8 cellular contexts compared by ENCODE assay signal in genomic region chr3:192409838-192410683, GRCh38.
DNase-seq lines count a peak whose midpoint lies in the region; ATAC-seq and TF ChIP-seq lines count a peak whose summit lies in the region.

No MANE protein-coding gene starts in this region.

- TF ChIP-seq CTCF in heart left ventricle (IDR thresholded peaks at IDR 0.05), result peak in 5 of 12 donors; percentile 5 to 21 (median 18)

- 16 to 45% (median 21%) methylated on average over 19 to 53 of the region's 53 CpGs for WGBS in heart left ventricle, 4 donors

- ATAC-seq in heart left ventricle, result peak in 3 of 4 donors; percentile 36 to 50 (median 36)
- no peak for ATAC-seq in HG02885 (IDR thresholded peaks at IDR 0.05; ENCODE audit: poor library complexity, unreplicated experiment)

- peak overlapping the region; percentile 20 to 81 (median 66) for H3K27ac ChIP-seq in heart left ventricle

- peaks cover 0 to 32% (median 0%) of the 10 kb centered on the region in 9 donors for H3K27me3 ChIP-seq in heart left ventricle

- H3K9me3 ChIP-seq in heart left ventricle, result no peaks in the 10 kb centered on the region

- TF ChIP-seq POLR2A in heart left ventricle (IDR thresholded peaks at IDR 0.05), result no peak

- H3K36me3 ChIP-seq in heart left ventricle, result no peaks in the 10 kb centered on the region

- intact Hi-C loops in heart left ventricle (cut with DNase I), result no loop called here

- peak overlapping the region; percentile 41 to 75 (median 61) for H3K4me3 ChIP-seq in heart left ventricle

- peaks cover 0 to 46% (median 6%) of the 10 kb centered on the region in 12 donors for H3K4me1 ChIP-seq in heart left ventricle

- peak; percentile 3 for DNase-seq in activated CD4-positive, alpha-beta T cell treated with anti-CD3 and anti-CD28 coated beads for 48 hours
- DNase-seq in activated CD4-positive, alpha-beta T cell treated with anti-CD3 and anti-CD28 coated beads, Interleukin-2, amount 50 U/mL, for 48 hours, result no peak
- peak; percentile 67 for DNase-seq in NCI-H748 (lab: John Stamatoyannopoulos, UW; ENCODE audit: unreplicated experiment)
- peak; percentile 21 to 64 (median 31) for DNase-seq in heart left ventricle
- peak; percentile 28 for DNase-seq in renal cortical epithelial cell (ENCODE audit: low read depth)
- no peak for DNase-seq in activated CD8-positive, alpha-beta memory T cell treated with anti-CD3 and anti-CD28 coated beads for 24 hours
- DNase-seq in UCSD-AML1 (lab: John Stamatoyannopoulos, UW; ENCODE audit: unreplicated experiment), result no peak

Comparison
In these comparisons a context has a peak if more than half of its experiments do, and no peak if none do; other contexts are left out.
1. DNase-seq: peak in activated CD4-positive, alpha-beta T cell treated with anti-CD3 and anti-CD28 coated beads for 48 hours (single experiment), NCI-H748 (single experiment), heart left ventricle (5 of 5) and renal cortical epithelial cell (single experiment); none in activated CD4-positive, alpha-beta T cell treated with anti-CD3 and anti-CD28 coated beads, Interleukin-2, amount 50 U/mL, for 48 hours (0 of 2), activated CD8-positive, alpha-beta memory T cell treated with anti-CD3 and anti-CD28 coated beads for 24 hours (single experiment) and UCSD-AML1 (single experiment).